1 cellular context compared by ENCODE assay signal in the genomic region with DNA sequence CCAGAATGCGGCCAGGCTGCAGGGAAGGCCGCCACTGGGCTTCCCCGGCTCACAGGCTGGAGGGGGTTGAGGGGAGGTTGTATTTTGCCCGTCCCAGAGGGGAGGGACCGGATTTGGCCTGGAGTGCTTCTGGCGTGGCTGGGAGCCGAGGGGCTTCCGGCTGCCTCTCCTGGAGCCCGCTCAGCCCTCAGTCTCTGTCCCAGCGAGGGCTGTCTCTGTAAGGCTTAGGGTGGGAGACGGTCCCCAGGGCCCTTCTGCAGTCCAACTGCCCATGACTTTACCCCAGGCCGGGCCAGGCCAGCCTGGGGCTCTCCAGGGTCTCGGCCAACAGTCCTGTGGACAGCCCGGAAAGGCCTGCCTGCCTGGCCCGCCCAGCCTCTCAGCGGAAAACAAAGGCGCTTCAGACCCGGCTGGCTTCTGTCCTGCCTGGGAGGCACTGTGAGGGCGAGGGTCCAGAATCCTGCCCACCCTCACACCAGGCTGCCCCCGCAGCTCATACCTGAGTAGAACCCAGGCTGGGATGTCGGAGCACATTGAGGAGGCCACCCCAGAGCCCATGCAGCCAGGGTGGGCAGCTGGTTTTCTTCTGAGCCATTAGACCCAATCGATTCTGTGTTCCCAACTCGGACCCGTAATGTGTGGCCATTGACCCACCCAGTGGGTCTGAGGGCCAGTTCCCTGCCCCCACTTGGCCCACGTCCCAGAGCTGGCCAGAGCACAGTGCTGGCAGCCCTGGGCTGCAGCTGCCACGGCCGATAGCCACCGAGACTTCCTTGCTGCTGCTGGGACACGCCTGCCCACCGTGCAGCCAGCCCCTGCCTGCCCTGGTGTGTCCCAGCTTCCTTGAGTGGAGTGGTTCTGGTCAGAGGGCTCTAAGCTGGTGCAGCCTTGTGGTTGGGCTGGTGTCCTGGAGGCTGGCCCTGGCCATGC.
A peak's percentile ranks its signal among the peaks of the same experiment; 100 is the strongest.
TF ChIP-seq lines count a peak whose summit lies in the region.

No MANE protein-coding gene starts in this region.

TF ChIP-seq in HepG2, 621 proteins besides CTCF, POLR2A, EP300 and RAD21 (continued from another document and continues in another):
- TF ChIP-seq, protein P1, sequence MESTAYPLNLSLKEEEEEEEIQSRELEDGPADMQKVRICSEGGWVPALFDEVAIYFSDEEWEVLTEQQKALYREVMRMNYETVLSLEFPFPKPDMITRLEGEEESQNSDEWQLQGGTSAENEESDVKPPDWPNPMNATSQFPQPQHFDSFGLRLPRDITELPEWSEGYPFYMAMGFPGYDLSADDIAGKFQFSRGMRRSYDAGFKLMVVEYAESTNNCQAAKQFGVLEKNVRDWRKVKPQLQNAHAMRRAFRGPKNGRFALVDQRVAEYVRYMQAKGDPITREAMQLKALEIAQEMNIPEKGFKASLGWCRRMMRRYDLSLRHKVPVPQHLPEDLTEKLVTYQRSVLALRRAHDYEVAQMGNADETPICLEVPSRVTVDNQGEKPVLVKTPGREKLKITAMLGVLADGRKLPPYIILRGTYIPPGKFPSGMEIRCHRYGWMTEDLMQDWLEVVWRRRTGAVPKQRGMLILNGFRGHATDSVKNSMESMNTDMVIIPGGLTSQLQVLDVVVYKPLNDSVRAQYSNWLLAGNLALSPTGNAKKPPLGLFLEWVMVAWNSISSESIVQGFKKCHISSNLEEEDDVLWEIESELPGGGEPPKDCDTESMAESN (CRISPR knock-in tag; conservative IDR thresholded peaks at IDR 0.05) = peak; percentile 50; the same call in 1 of the 2 replicates
- TF ChIP-seq HDAC2 (CRISPR knock-in tag; IDR thresholded peaks at IDR 0.05) (peak; percentile 38), CREM (IDR thresholded peaks at IDR 0.05) (no peak), CREM (CRISPR knock-in tag; IDR thresholded peaks at IDR 0.05) (no peak), ATF7-NPFF (CRISPR knock-in tag; IDR thresholded peaks at IDR 0.05; ENCODE audit: low read depth) (peak; percentile 58; the same call in 1 of the 2 replicates), HNF4G (IDR thresholded peaks at IDR 0.05; ENCODE audit: borderline replicate concordance, low read depth, low read length) (peak; percentile 13; the same call in 1 of the 2 replicates), HNF4G (CRISPR knock-in tag; IDR thresholded peaks at IDR 0.05; ENCODE audit: borderline replicate concordance, low read depth) (no peak), ONECUT2 (CRISPR knock-in tag; IDR thresholded peaks at IDR 0.05) (peak; percentile 35; the same call in 1 of the 2 replicates), ZNF468 (CRISPR knock-in tag; IDR thresholded peaks at IDR 0.05) (0 out of 2 replicates have a peak, but pooled peaks have one; percentile 50), NFIC (IDR thresholded peaks at IDR 0.05; ENCODE audit: low read length) (no peak; the same call in 1 of the 2 replicates), KLF9 (CRISPR knock-in tag; IDR thresholded peaks at IDR 0.05; ENCODE audit: low read depth) (no peak), ZBTB7B (CRISPR knock-in tag; IDR thresholded peaks at IDR 0.05) (peak; percentile 95), SPEN (CRISPR knock-in tag; IDR thresholded peaks at IDR 0.05; ENCODE audit: low read depth) (peak; percentile 12; the same call in 1 of the 2 replicates), TEAD3 (CRISPR knock-in tag; optimal IDR thresholded peaks at IDR 0.05; ENCODE audit: borderline replicate concordance) (peak; percentile 3), CCDC6 (CRISPR knock-in tag; IDR thresholded peaks at IDR 0.05) (0 out of 2 replicates have a peak, but pooled peaks have one; percentile 26), ERF (CRISPR knock-in tag; IDR thresholded peaks at IDR 0.05) (no peak), NFYC (CRISPR knock-in tag; IDR thresholded peaks at IDR 0.05) (0 out of 2 replicates have a peak, but pooled peaks have one; percentile 18), ZNF746 (CRISPR knock-in tag; IDR thresholded peaks at IDR 0.05) (0 out of 2 replicates have a peak, but pooled peaks have one; percentile 4), ZNF776 (CRISPR knock-in tag; IDR thresholded peaks at IDR 0.05) (0 out of 2 replicates have a peak, but pooled peaks have one; percentile 55), PHF8 (CRISPR knock-in tag; IDR thresholded peaks at IDR 0.05) (peak; percentile 69; the same call in 1 of the 2 replicates), CENPT (CRISPR knock-in tag; IDR thresholded peaks at IDR 0.05; ENCODE audit: low read depth) (peak; percentile 83; the same call in 1 of the 2 replicates), MIER3 (CRISPR knock-in tag; IDR thresholded peaks at IDR 0.05; ENCODE audit: borderline replicate concordance) (0 out of 2 replicates have a peak, but pooled peaks have one; percentile 40)
- TF ChIP-seq, protein P2, sequence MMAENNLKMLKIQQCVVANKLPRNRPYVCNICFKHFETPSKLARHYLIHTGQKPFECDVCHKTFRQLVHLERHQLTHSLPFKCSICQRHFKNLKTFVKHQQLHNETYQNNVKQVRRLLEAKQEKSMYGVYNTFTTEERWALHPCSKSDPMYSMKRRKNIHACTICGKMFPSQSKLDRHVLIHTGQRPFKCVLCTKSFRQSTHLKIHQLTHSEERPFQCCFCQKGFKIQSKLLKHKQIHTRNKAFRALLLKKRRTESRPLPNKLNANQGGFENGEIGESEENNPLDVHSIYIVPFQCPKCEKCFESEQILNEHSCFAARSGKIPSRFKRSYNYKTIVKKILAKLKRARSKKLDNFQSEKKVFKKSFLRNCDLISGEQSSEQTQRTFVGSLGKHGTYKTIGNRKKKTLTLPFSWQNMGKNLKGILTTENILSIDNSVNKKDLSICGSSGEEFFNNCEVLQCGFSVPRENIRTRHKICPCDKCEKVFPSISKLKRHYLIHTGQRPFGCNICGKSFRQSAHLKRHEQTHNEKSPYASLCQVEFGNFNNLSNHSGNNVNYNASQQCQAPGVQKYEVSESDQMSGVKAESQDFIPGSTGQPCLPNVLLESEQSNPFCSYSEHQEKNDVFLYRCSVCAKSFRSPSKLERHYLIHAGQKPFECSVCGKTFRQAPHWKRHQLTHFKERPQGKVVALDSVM (CRISPR knock-in tag; IDR thresholded peaks at IDR 0.05) = no peak
- TF ChIP-seq, protein P3, sequence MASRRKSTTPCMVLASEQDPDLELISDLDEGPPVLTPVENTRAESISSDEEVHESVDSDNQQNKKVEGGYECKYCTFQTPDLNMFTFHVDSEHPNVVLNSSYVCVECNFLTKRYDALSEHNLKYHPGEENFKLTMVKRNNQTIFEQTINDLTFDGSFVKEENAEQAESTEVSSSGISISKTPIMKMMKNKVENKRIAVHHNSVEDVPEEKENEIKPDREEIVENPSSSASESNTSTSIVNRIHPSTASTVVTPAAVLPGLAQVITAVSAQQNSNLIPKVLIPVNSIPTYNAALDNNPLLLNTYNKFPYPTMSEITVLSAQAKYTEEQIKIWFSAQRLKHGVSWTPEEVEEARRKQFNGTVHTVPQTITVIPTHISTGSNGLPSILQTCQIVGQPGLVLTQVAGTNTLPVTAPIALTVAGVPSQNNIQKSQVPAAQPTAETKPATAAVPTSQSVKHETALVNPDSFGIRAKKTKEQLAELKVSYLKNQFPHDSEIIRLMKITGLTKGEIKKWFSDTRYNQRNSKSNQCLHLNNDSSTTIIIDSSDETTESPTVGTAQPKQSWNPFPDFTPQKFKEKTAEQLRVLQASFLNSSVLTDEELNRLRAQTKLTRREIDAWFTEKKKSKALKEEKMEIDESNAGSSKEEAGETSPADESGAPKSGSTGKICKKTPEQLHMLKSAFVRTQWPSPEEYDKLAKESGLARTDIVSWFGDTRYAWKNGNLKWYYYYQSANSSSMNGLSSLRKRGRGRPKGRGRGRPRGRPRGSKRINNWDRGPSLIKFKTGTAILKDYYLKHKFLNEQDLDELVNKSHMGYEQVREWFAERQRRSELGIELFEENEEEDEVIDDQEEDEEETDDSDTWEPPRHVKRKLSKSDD (CRISPR knock-in tag; IDR thresholded peaks at IDR 0.05; ENCODE audit: low read depth) = 0 out of 2 replicates have a peak, but pooled peaks have one; percentile 46
- TF ChIP-seq, protein P4, sequence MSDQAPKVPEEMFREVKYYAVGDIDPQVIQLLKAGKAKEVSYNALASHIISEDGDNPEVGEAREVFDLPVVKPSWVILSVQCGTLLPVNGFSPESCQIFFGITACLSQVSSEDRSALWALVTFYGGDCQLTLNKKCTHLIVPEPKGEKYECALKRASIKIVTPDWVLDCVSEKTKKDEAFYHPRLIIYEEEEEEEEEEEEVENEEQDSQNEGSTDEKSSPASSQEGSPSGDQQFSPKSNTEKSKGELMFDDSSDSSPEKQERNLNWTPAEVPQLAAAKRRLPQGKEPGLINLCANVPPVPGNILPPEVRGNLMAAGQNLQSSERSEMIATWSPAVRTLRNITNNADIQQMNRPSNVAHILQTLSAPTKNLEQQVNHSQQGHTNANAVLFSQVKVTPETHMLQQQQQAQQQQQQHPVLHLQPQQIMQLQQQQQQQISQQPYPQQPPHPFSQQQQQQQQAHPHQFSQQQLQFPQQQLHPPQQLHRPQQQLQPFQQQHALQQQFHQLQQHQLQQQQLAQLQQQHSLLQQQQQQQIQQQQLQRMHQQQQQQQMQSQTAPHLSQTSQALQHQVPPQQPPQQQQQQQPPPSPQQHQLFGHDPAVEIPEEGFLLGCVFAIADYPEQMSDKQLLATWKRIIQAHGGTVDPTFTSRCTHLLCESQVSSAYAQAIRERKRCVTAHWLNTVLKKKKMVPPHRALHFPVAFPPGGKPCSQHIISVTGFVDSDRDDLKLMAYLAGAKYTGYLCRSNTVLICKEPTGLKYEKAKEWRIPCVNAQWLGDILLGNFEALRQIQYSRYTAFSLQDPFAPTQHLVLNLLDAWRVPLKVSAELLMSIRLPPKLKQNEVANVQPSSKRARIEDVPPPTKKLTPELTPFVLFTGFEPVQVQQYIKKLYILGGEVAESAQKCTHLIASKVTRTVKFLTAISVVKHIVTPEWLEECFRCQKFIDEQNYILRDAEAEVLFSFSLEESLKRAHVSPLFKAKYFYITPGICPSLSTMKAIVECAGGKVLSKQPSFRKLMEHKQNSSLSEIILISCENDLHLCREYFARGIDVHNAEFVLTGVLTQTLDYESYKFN (CRISPR knock-in tag; conservative IDR thresholded peaks at IDR 0.05) = peak; percentile 55; the same call in 1 of the 2 replicates
- TF ChIP-seq, protein P5, sequence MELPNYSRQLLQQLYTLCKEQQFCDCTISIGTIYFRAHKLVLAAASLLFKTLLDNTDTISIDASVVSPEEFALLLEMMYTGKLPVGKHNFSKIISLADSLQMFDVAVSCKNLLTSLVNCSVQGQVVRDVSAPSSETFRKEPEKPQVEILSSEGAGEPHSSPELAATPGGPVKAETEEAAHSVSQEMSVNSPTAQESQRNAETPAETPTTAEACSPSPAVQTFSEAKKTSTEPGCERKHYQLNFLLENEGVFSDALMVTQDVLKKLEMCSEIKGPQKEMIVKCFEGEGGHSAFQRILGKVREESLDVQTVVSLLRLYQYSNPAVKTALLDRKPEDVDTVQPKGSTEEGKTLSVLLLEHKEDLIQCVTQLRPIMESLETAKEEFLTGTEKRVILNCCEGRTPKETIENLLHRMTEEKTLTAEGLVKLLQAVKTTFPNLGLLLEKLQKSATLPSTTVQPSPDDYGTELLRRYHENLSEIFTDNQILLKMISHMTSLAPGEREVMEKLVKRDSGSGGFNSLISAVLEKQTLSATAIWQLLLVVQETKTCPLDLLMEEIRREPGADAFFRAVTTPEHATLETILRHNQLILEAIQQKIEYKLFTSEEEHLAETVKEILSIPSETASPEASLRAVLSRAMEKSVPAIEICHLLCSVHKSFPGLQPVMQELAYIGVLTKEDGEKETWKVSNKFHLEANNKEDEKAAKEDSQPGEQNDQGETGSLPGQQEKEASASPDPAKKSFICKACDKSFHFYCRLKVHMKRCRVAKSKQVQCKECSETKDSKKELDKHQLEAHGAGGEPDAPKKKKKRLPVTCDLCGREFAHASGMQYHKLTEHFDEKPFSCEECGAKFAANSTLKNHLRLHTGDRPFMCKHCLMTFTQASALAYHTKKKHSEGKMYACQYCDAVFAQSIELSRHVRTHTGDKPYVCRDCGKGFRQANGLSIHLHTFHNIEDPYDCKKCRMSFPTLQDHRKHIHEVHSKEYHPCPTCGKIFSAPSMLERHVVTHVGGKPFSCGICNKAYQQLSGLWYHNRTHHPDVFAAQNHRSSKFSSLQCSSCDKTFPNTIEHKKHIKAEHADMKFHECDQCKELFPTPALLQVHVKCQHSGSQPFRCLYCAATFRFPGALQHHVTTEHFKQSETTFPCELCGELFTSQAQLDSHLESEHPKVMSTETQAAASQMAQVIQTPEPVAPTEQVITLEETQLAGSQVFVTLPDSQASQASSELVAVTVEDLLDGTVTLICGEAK (IDR thresholded peaks at IDR 0.05) = no peak
- TF ChIP-seq, protein P5 (CRISPR knock-in tag; IDR thresholded peaks at IDR 0.05) = 0 out of 2 replicates have a peak, but pooled peaks have one; percentile 51
- TF ChIP-seq, protein P6, sequence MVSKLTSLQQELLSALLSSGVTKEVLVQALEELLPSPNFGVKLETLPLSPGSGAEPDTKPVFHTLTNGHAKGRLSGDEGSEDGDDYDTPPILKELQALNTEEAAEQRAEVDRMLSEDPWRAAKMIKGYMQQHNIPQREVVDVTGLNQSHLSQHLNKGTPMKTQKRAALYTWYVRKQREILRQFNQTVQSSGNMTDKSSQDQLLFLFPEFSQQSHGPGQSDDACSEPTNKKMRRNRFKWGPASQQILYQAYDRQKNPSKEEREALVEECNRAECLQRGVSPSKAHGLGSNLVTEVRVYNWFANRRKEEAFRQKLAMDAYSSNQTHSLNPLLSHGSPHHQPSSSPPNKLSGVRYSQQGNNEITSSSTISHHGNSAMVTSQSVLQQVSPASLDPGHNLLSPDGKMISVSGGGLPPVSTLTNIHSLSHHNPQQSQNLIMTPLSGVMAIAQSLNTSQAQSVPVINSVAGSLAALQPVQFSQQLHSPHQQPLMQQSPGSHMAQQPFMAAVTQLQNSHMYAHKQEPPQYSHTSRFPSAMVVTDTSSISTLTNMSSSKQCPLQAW (CRISPR knock-in tag; IDR thresholded peaks at IDR 0.05) = no peak
- TF ChIP-seq, protein P7, sequence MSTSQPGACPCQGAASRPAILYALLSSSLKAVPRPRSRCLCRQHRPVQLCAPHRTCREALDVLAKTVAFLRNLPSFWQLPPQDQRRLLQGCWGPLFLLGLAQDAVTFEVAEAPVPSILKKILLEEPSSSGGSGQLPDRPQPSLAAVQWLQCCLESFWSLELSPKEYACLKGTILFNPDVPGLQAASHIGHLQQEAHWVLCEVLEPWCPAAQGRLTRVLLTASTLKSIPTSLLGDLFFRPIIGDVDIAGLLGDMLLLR (CRISPR knock-in tag; IDR thresholded peaks at IDR 0.05) = peak; percentile 80; the same call in 1 of the 2 replicates
